ENCODE assay signal across 11 cellular contexts in the genomic region with DNA sequence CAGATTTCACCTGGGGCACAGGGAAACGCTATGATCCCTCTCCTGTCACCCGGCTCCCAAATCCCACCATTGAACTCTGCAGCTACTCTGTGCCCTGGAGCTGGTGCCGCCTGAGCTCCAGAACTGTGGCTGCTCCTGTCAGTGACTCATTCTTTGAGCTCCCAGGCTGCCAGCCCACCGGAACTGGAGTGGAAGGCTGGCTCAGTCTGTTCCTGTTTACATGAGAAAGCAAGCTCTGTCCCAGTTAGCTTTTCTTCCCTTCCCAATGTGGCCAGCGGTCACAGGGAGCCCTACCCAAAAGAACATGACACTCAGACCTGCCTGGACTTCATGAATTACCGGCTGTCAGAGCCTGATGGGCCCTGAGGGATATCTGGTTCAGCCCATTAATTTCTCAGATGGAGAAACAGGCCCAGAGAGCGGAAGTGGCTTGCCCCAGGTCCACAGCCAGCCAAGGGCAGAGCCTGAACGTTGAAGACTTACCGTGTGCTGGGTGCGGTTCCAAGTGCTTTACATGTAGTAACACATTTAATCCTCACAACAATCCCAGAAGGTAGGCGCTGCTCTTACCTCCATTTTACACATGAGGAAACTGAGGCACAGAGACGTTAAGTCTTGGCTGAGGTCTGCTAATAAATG. TPM values are rescaled to one million over a fixed set of nuclear protein-coding genes. Genes with fewer than 3 reads are reported as not detected.
DNase-seq lines count a peak whose midpoint lies in the region; ATAC-seq and TF ChIP-seq lines count a peak whose summit lies in the region.
"Had no signal": no experiment of that assay in that cellular context is flagged by ENCODE, and none has a peak within 500 bp of the region (broad histone marks: within the 10 kb centered on the region; RNA-seq: fewer than 3 reads in every experiment).

No MANE protein-coding gene starts in this region.

- peak; percentile 39 for DNase-seq in HFF-Myc (ENCODE audit: extremely low read depth, low read depth)
- peak; percentile 34 to 84 (median 74) for DNase-seq in adrenal gland
- no peak for DNase-seq in right cardiac atrium
- no peak for DNase-seq in NCI-H1105 treated with DMSO at 0.1 percent for 48 hours (lab: John Stamatoyannopoulos, UW)
- DNase-seq: cortex of kidney; KG1; stimulated activated CD4-positive, alpha-beta T cell treated with anti-CD3 and anti-CD28 coated beads, Interleukin-15, amount 100 ng/mL, for 24 hours had no signal

- peak in 1 of 2 donors; percentile 11 for TF ChIP-seq POLR2A in adrenal gland (IDR thresholded peaks at IDR 0.05)

- ATAC-seq in right cardiac atrium (peak; percentile 34 to 40), GM19455 (IDR thresholded peaks at IDR 0.05; ENCODE audit: unreplicated experiment) (no peak), GM18520 (IDR thresholded peaks at IDR 0.05; ENCODE audit: unreplicated experiment) (no peak), GM21526 (IDR thresholded peaks at IDR 0.05; ENCODE audit: low FRiP score, unreplicated experiment) (no peak)

- H3K4me3 ChIP-seq in HFF-Myc (replicated peaks; ENCODE audit: low read depth, low read length), result no peak overlapping the region
- no peak overlapping the region for H3K4me3 ChIP-seq in adrenal gland
- H3K4me3 ChIP-seq in right cardiac atrium (ENCODE audit: low read length), result no peak overlapping the region
- H3K4me3 ChIP-seq in skin epidermis, result no peak overlapping the region

- WGBS in adrenal gland, 4 donors, result 46 to 57% (median 50%) methylated on average over 11 to 12 of the region's 12 CpGs
- WGBS in right cardiac atrium, result 62% methylated on average over 12 of the region's 12 CpGs

- H3K9me3 ChIP-seq in adrenal gland (replicated peaks in 1 of 3) (no peaks in the 10 kb centered on the region), right cardiac atrium (ENCODE audit: control insufficient read depth, low read length) (no peaks in the 10 kb centered on the region)

- H3K27me3 ChIP-seq in adrenal gland (no peaks in the 10 kb centered on the region), right cardiac atrium (ENCODE audit: control insufficient read depth, insufficient read depth) (no peaks in the 10 kb centered on the region)

- no peak for TF ChIP-seq CTCF in HFF-Myc (IDR thresholded peaks at IDR 0.05; ENCODE audit: low read depth, low read length, missing control alignments)
- TF ChIP-seq CTCF in adrenal gland (IDR thresholded peaks at IDR 0.05), result no peak

- H3K36me3 ChIP-seq in adrenal gland (replicated peaks in 1 of 2), result no peaks in the 10 kb centered on the region

- H3K4me1 ChIP-seq in adrenal gland (replicated peaks in 1 of 2), result peaks cover 8 to 9% of the 10 kb centered on the region in 2 donors
- no peaks in the 10 kb centered on the region for H3K4me1 ChIP-seq in right cardiac atrium (ENCODE audit: control insufficient read depth, insufficient read depth, low read length)

- intact Hi-C loops in adrenal gland (cut with DNase I), result no loop called here
- intact Hi-C loops in right cardiac atrium (cut with DNase I), result no loop called here

- H3K27ac ChIP-seq in adrenal gland, result peak overlapping the region in 2 of 5 donors; percentile 66 to 74
- no peak overlapping the region for H3K27ac ChIP-seq in right cardiac atrium (ENCODE audit: low read length)
- H3K27ac ChIP-seq in skin epidermis, result peak overlapping the region in 13 of 21 experiments; percentile 10 to 73 (median 37)

RNA-seq across cellular contexts. Expression of a gene that starts 23.8 kb away (rescaled TPM):
- total RNA-seq in adrenal gland (1 to 10 TPM in 3 of 8 donors, under 1 TPM in 2, not detected in 3; 0.10 to 2.0 (median 1.1) TPM), right cardiac atrium (1 to 10 TPM; 1.0 to 1.3 (median 1.1) TPM)
- polyA plus RNA-seq in adrenal gland (under 1 TPM; 0.27 to 0.97 (median 0.44) TPM), right cardiac atrium (0.66 TPM)

RNA-seq across cellular contexts. Expression of a gene that starts 41.8 kb away (rescaled TPM):
- total RNA-seq in adrenal gland, result under 1 TPM in 6 of 8 donors, not detected in 2; 0.06 to 0.43 (median 0.26) TPM
- polyA plus RNA-seq in adrenal gland, result 1 to 10 TPM in 1 of 3 donors, under 1 TPM in 2; 0.15 to 1.3 (median 0.67) TPM
- 1 to 10 TPM in 2 of 4 donors, under 1 TPM in 1, not detected in 1; 0.74 to 1.9 (median 1.3) TPM for total RNA-seq in right cardiac atrium
- 2.0 TPM for polyA plus RNA-seq in right cardiac atrium

RNA-seq across cellular contexts. Expression of a gene that starts 51.2 kb away (rescaled TPM):
- total RNA-seq in adrenal gland (10 to 100 TPM in 2 of 8 donors, 1 to 10 TPM in 6; 3.7 to 15.8 (median 8.8) TPM), right cardiac atrium (1 to 10 TPM; 4.6 to 6.8 (median 5.1) TPM)
- polyA plus RNA-seq in adrenal gland (1 to 10 TPM; 1.8 to 3.2 (median 3.2) TPM), right cardiac atrium (3.6 TPM)

Comparison
In these comparisons a context has a peak if more than half of its experiments do, and no peak if none do; other contexts are left out.
1. DNase-seq: peak in HFF-Myc (single experiment) and adrenal gland (7 of 7); none in right cardiac atrium (0 of 3) and NCI-H1105 treated with DMSO at 0.1 percent for 48 hours (single experiment).
2. ATAC-seq: peak in right cardiac atrium (2 of 2); none in GM19455 (single experiment), GM18520 (single experiment) and GM21526 (single experiment).